Comparison of ENCODE assay signal across 16 cellular contexts in genomic region chr16:81460075-81460474, GRCh38.
"Had no signal": no experiment of that assay in that cellular context is flagged by ENCODE, and none has a peak within 500 bp of the region (broad histone marks: within the 10 kb centered on the region; RNA-seq: fewer than 3 reads in every experiment).

No MANE protein-coding gene starts in this region.

- DNase-seq: activated CD4-positive, alpha-beta T cell treated with anti-CD3 and anti-CD28 coated beads, Interleukin-2, amount 50 U/mL, for 48 hours; activated naive CD4-positive, alpha-beta T cell treated with Interleukin-2 at 50 U/mL for 16 hours; activated T-cell treated with anti-CD3 and anti-CD28 coated beads, Interleukin-2, amount 50 U/mL, for 72 hours; anterior cingulate cortex; brain microvascular endothelial cell; cerebellar nuclear complex; foreskin melanocyte; head of caudate nucleus; ovary; stimulated activated CD4-positive, alpha-beta T cell treated with anti-CD3 and anti-CD28 coated beads, Interleukin-1b, Interleukin-23, amount 100 ng/mL, for 48 hours; T-cell; T-helper 9 cell had no signal

- H3K27ac Mint-ChIP-seq: activated T-cell treated with anti-CD3 and anti-CD28 coated beads, Interleukin-2, amount 50 U/mL, for 72 hours had no signal

- H3K4me3 Mint-ChIP-seq: activated T-cell treated with anti-CD3 and anti-CD28 coated beads, Interleukin-2, amount 50 U/mL, for 72 hours; neural crest cell; T-cell had no signal

- H3K27ac ChIP-seq: brain microvascular endothelial cell, epithelial cell of prostate, ovary, SK-N-MC had no signal

- H3K9me3 ChIP-seq: ovary had no signal

- ATAC-seq: activated T-cell treated with anti-CD3 and anti-CD28 coated beads, Interleukin-2, amount 50 U/mL, for 72 hours; left lobe of liver; T-cell had no signal

- H3K36me3 ChIP-seq: brain microvascular endothelial cell, ovary had no signal

- H3K27me3 Mint-ChIP-seq: T-cell had no signal

- H3K9me3 Mint-ChIP-seq: neural crest cell, T-cell had no signal

- H3K27me3 ChIP-seq: brain microvascular endothelial cell, ovary had no signal

- H3K4me3 ChIP-seq: ovary, SK-N-MC had no signal
